ENCODE assay signal across 17 cellular contexts in the genomic region with DNA sequence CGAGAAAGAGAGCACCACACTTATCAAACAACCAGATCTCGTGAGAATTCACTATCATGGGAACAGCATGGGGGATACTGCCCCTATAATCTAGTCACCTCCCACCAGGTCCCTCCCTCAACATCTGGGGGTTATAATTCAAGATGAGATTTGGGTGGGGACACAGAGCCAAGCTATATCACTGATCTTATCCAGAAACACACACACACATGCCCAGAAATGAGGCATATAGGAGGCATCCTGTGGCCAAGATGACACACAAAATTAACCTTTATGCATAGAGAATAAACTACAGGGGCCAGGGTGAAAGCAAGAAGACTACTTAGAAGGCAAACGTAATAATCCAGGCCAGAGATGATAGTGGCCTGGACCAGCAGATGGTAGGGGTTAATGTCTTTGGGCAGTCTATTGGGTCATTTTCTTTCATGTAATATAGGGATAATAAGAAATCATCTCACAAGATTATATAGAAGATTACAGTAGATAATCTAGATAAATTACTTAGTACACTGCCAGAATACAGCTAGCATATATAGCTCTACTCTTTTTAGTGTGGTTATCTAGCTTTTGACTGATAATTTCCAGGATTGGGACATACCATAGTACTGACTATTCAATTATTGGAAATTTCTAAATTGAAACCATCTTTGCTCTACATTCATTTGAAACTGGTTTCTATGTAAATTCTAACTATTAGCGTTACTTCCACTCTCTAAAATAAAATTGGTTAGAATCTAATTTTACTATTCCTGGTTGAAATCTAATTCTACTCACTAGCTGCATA. TPM values are rescaled to one million over a fixed set of nuclear protein-coding genes. Genes with fewer than 3 reads are reported as not detected.
DNase-seq lines count a peak whose midpoint lies in the region; ATAC-seq and TF ChIP-seq lines count a peak whose summit lies in the region.
"Had no signal": no experiment of that assay in that cellular context is flagged by ENCODE, and none has a peak within 500 bp of the region (broad histone marks: within the 10 kb centered on the region; RNA-seq: fewer than 3 reads in every experiment).

No MANE protein-coding gene starts in this region.

- H3K27ac ChIP-seq in gastrocnemius medialis, result peak overlapping the region; percentile 83 to 93 (median 86)
- H3K27ac ChIP-seq: right atrium auricular region had no signal

- DNase-seq in activated naive CD8-positive, alpha-beta T cell treated with anti-CD3 and anti-CD28 coated beads, Interleukin-2, amount 50 U/mL, for 24 hours, result no peak
- no peak for DNase-seq in activated naive CD8-positive, alpha-beta T cell treated with anti-CD3 and anti-CD28 coated beads for 36 hours
- DNase-seq in OCI-M1 (lab: John Stamatoyannopoulos, UW) (peak; percentile 41), chondrocyte (ENCODE audit: low spot score) (no peak), gastrocnemius medialis (no peak), DMS79 treated with DMSO at 0.1 percent for 48 hours (lab: John Stamatoyannopoulos, UW) (no peak)
- DNase-seq: activated CD4-positive, alpha-beta T cell treated with anti-CD3 and anti-CD28 coated beads for 4 hours; anterior cingulate cortex; caudate nucleus; GF-D8; KBM-7; NCI-H1092 treated with DMSO at 0.1 percent for 48 hours; NCI-H2029 treated with DMSO at 0.1 percent for 48 hours had no signal

- peaks cover 16% of the 10 kb centered on the region for H3K36me3 Mint-ChIP-seq in activated naive CD8-positive, alpha-beta T cell treated with anti-CD3 and anti-CD28 coated beads, Interleukin-2, amount 50 U/mL, for 24 hours (ENCODE audit: low read depth)
- H3K36me3 Mint-ChIP-seq in activated naive CD8-positive, alpha-beta T cell treated with anti-CD3 and anti-CD28 coated beads for 36 hours, result peaks cover 12% of the 10 kb centered on the region
- peaks cover 2% of the 10 kb centered on the region for H3K36me3 Mint-ChIP-seq in chondrocyte (ENCODE audit: low read depth)

- H3K27ac Mint-ChIP-seq in activated naive CD8-positive, alpha-beta T cell treated with anti-CD3 and anti-CD28 coated beads, Interleukin-2, amount 50 U/mL, for 24 hours, result no peak overlapping the region
- H3K27ac Mint-ChIP-seq in activated naive CD8-positive, alpha-beta T cell treated with anti-CD3 and anti-CD28 coated beads for 36 hours, result no peak overlapping the region
- peak overlapping the region; percentile 17 for H3K27ac Mint-ChIP-seq in chondrocyte (ENCODE audit: unreplicated experiment)
- H3K27ac Mint-ChIP-seq: memory B cell had no signal

- peak; percentile 39 for ATAC-seq in activated naive CD8-positive, alpha-beta T cell treated with anti-CD3 and anti-CD28 coated beads, Interleukin-2, amount 50 U/mL, for 24 hours
- ATAC-seq in gastrocnemius medialis (no peak), HG02571 (IDR thresholded peaks at IDR 0.05; ENCODE audit: unreplicated experiment) (no peak), HG03095 (IDR thresholded peaks at IDR 0.05; ENCODE audit: unreplicated experiment) (no peak)

- intact Hi-C loops in gastrocnemius medialis (cut with DNase I; ENCODE audit: low total_unique reads), result no loop called here

- H3K36me3 ChIP-seq in gastrocnemius medialis, result peaks cover 0 to 10% of the 10 kb centered on the region in 2 donors
- H3K36me3 ChIP-seq: right atrium auricular region had no signal

- no peaks in the 10 kb centered on the region for H3K9me3 ChIP-seq in gastrocnemius medialis
- H3K9me3 ChIP-seq: right atrium auricular region had no signal

- H3K27me3 ChIP-seq in gastrocnemius medialis, result no peaks in the 10 kb centered on the region
- H3K27me3 ChIP-seq: right atrium auricular region had no signal

- H3K4me1 ChIP-seq in gastrocnemius medialis, result peaks cover 56 to 61% of the 10 kb centered on the region in 2 donors
- H3K4me1 ChIP-seq: right atrium auricular region had no signal

- H3K27me3 Mint-ChIP-seq in activated naive CD8-positive, alpha-beta T cell treated with anti-CD3 and anti-CD28 coated beads, Interleukin-2, amount 50 U/mL, for 24 hours, result no peaks in the 10 kb centered on the region
- H3K27me3 Mint-ChIP-seq in activated naive CD8-positive, alpha-beta T cell treated with anti-CD3 and anti-CD28 coated beads for 36 hours, result no peaks in the 10 kb centered on the region
- no peaks in the 10 kb centered on the region for H3K27me3 Mint-ChIP-seq in chondrocyte (ENCODE audit: low read depth)
- H3K27me3 Mint-ChIP-seq: memory B cell had no signal

- in situ Hi-C loops in gastrocnemius medialis (cut with MboI; ENCODE audit: low sequenced_read_pairs in 4 of 4), result no loop called here

- H3K9me3 Mint-ChIP-seq in activated naive CD8-positive, alpha-beta T cell treated with anti-CD3 and anti-CD28 coated beads, Interleukin-2, amount 50 U/mL, for 24 hours, result peaks cover 4% of the 10 kb centered on the region
- no peaks in the 10 kb centered on the region for H3K9me3 Mint-ChIP-seq in activated naive CD8-positive, alpha-beta T cell treated with anti-CD3 and anti-CD28 coated beads for 36 hours
- peaks cover 2% of the 10 kb centered on the region for H3K9me3 Mint-ChIP-seq in chondrocyte (ENCODE audit: low read depth)

- TF ChIP-seq POLR2A in gastrocnemius medialis (IDR thresholded peaks at IDR 0.05), result no peak

- peaks cover 44% of the 10 kb centered on the region for H3K4me1 Mint-ChIP-seq in activated naive CD8-positive, alpha-beta T cell treated with anti-CD3 and anti-CD28 coated beads, Interleukin-2, amount 50 U/mL, for 24 hours
- peaks cover 15% of the 10 kb centered on the region for H3K4me1 Mint-ChIP-seq in activated naive CD8-positive, alpha-beta T cell treated with anti-CD3 and anti-CD28 coated beads for 36 hours
- H3K4me1 Mint-ChIP-seq in chondrocyte (ENCODE audit: low read depth), result peaks cover 21% of the 10 kb centered on the region

- H3K4me3 ChIP-seq in gastrocnemius medialis, result no peak overlapping the region
- H3K4me3 ChIP-seq: right atrium auricular region had no signal

- no peak for TF ChIP-seq CTCF in chondrocyte (IDR thresholded peaks at IDR 0.05)
- no peak for TF ChIP-seq CTCF in gastrocnemius medialis (IDR thresholded peaks at IDR 0.05 in 4 of 5, conservative IDR thresholded peaks at IDR 0.05 in 1 of 5)

- H3K4me3 Mint-ChIP-seq in activated naive CD8-positive, alpha-beta T cell treated with anti-CD3 and anti-CD28 coated beads, Interleukin-2, amount 50 U/mL, for 24 hours, result no peak overlapping the region
- no peak overlapping the region for H3K4me3 Mint-ChIP-seq in activated naive CD8-positive, alpha-beta T cell treated with anti-CD3 and anti-CD28 coated beads for 36 hours
- no peak overlapping the region for H3K4me3 Mint-ChIP-seq in chondrocyte (ENCODE audit: unreplicated experiment)
- H3K4me3 Mint-ChIP-seq: memory B cell had no signal

RNA-seq across cellular contexts. Expression of a gene that starts 20.0 kb away (rescaled TPM):
- 1 to 10 TPM; 2.1 to 2.3 TPM for total RNA-seq in activated naive CD8-positive, alpha-beta T cell treated with anti-CD3 and anti-CD28 coated beads for 36 hours
- 9.6 to 11.2 TPM (median 10.2 TPM) in 3 replicates for total RNA-seq in chondrocyte
- total RNA-seq in gastrocnemius medialis, result 10 to 100 TPM in 3 of 4 donors, 1 to 10 TPM in 1; 8.4 to 47.0 (median 31.9) TPM
